In the genomic region with DNA sequence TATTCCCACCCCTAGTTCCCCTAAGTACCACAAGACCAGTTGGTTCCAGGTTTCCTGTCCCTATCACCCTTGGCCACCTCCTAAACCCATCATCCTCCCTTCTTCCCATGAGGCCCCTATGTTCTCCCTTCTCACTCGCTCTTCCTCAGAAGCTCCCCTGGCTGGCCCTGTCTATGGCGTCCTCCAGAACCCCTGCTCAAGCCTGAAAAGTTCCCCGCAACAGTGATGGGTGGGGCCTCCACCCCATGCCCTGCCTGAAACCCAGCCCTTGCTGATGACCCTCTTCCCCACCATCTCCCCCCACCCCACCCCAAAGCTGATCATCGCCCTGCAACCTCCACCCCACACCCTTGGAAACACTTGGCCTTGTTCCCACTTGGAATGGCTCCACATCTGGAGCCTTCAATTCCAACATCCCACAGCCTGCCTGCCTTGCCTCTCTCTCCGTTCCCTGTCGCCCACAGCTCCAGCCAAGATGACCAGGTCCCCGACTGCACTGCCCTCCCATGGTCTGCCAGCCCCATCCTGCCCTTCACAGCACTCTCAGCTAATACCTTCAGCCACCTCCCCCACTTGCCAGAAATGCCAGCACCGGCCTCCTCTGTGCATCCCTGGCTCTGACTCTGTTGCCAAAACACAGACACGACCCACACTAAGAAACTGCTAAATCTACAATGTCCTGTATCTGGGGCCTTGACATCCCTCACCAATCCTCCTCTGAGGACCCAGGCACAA, we compare ENCODE assay signal across 1 cellular context.
TF ChIP-seq lines count a peak whose summit lies in the region.

No MANE protein-coding gene starts in this region.

TF ChIP-seq in HEK293, 187 proteins besides CTCF, POLR2A, EP300 and RAD21 (continued from another document):
- TF ChIP-seq, protein P1, sequence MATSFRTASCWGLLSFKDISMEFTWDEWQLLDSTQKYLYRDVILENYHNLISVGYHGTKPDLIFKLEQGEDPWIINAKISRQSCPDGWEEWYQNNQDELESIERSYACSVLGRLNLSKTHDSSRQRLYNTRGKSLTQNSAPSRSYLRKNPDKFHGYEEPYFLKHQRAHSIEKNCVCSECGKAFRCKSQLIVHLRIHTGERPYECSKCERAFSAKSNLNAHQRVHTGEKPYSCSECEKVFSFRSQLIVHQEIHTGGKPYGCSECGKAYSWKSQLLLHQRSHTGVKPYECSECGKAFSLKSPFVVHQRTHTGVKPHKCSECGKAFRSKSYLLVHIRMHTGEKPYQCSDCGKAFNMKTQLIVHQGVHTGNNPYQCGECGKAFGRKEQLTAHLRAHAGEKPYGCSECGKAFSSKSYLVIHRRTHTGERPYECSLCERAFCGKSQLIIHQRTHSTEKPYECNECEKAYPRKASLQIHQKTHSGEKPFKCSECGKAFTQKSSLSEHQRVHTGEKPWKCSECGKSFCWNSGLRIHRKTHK (tag by site-specific recombination; IDR thresholded peaks at IDR 0.05): no peak
- TF ChIP-seq HOXD13 (CRISPR knock-in tag; IDR thresholded peaks at IDR 0.05; ENCODE audit: borderline replicate concordance): no peak
- TF ChIP-seq KLF9 (tag by site-specific recombination; IDR thresholded peaks at IDR 0.05; ENCODE audit: low read depth): no peak
